8 cellular contexts compared by ENCODE assay signal in the genomic region with DNA sequence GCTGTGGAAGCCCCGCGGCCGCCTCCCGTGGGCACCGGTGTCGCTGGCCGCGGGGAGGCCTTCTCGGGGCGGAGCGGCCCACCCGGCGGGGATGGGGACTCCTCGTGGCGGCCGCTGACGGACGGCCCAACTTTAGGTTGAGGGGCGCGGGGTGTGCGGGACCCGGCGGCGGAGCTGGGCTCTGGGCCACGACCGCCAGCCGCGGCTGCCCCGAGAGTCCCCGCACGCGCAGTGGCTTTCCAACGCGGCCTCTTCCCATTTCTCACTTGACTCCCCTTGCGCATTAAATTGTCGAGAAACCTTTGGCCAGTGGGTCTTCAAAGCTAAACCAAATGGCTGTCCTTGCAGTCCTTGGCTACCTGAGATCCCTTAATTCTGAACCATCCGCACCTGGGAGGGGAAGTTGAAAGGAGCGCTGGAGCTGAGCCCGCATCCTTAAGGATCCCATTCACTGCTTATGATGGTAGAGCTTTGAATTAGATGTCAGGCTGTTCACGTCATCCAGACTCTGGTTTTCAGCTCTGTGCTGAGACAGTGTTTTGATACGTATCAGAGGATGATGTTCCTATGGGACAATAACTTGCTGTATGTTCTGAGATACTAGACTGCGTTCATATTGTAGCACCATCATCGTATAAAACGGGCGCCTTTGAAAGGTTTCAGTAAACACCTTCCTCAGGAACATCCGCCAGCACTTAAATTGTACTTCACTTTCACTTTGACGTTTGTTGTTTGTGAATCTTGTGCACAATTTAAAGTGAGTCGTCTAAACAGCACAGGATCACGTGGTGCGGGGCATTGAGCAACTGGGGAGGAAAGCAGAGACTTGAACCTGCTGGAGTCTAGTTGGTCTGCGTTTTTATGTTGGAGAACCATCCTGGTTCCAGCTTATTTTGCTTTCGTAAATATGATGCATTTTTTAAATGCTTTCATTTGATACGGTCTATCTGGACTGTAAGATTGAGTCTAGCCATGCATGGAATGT. TPM values are rescaled to one million over a fixed set of nuclear protein-coding genes. Genes with fewer than 3 reads are reported as not detected.
A peak's percentile ranks its signal among the peaks of the same experiment; 100 is the strongest.
DNase-seq lines count a peak whose midpoint lies in the region; ATAC-seq and TF ChIP-seq lines count a peak whose summit lies in the region.

No MANE protein-coding gene starts in this region.

- H3K4me1 ChIP-seq in SK-N-SH (ENCODE audit: control insufficient read depth in 1 of 2, insufficient read depth in 2 of 2, low read depth in 1 of 2, low read length in 1 of 2) (peaks cover 15 to 38% of the 10 kb centered on the region in 2 experiments; a peak in 3 of 4 replicates), adipocyte (ENCODE audit: control insufficient read depth, insufficient read depth, low read length) (peaks cover 44% of the 10 kb centered on the region), urinary bladder (ENCODE audit: insufficient read depth) (no peaks in the 10 kb centered on the region)

- CTCF ChIA-PET in SK-N-SH (lab: Yijun Ruan, JAX): interaction anchor here (0.6 to 2.4 kb wide), 9 partner anchors 10 to 805 kb away, joined by 3 to 7 read pairs (median 3); partner anchors contain the start of gene PCARE

- no peak for TF ChIP-seq EP300 in SK-N-SH (IDR thresholded peaks at IDR 0.05; ENCODE audit: borderline replicate concordance in 1 of 2, low read depth in 1 of 2, low read length in 1 of 2)

- intact Hi-C loops in left cardiac atrium (cut with DNase I) (loop anchor here in 1 of 2 donors (10.0 kb wide), 1 partner anchor 101 kb away; no protein-coding TSS in a partner anchor), posterior cingulate gyrus (cut with DNase I) (loop anchor here (5.0 kb wide), 1 partner anchor 364 kb away; the partner anchor contains the start of gene PPP1CB)

- H2AFZ ChIP-seq in SK-N-SH (ENCODE audit: low read depth): peak overlapping the region; percentile 92

- H4K20me1 ChIP-seq in SK-N-SH (ENCODE audit: insufficient read depth): no peaks in the 10 kb centered on the region

- ATAC-seq in GM18511 (IDR thresholded peaks at IDR 0.05; ENCODE audit: unreplicated experiment): peak; percentile 53
- ATAC-seq in HG03139 (IDR thresholded peaks at IDR 0.05; ENCODE audit: unreplicated experiment): peak; percentile 13
- ATAC-seq in left cardiac atrium: peak; percentile 29 to 35

- H3K27me3 ChIP-seq in SK-N-SH (ENCODE audit: insufficient read depth): no peaks in the 10 kb centered on the region
- H3K27me3 ChIP-seq in adipocyte (replicated peaks; ENCODE audit: control insufficient read depth, insufficient read depth, low read length): no peaks in the 10 kb centered on the region

- peaks cover 31% of the 10 kb centered on the region for H3K79me2 ChIP-seq in SK-N-SH (ENCODE audit: insufficient read depth)

- H3K9ac ChIP-seq in SK-N-SH (peak overlapping the region; percentile 74), adipocyte (ENCODE audit: low read length) (peak overlapping the region; percentile 92)

- no peak for TF ChIP-seq CTCF in SK-N-SH (IDR thresholded peaks at IDR 0.05)

- H3K4me3 ChIP-seq in SK-N-SH (ENCODE audit: low read depth in 2 of 2, low read length in 1 of 2): peak overlapping the region; percentile 78 to 91
- peak overlapping the region; percentile 94 for H3K4me3 ChIP-seq in adipocyte (ENCODE audit: low read length)
- peak overlapping the region; percentile 92 for H3K4me3 ChIP-seq in urinary bladder (ENCODE audit: low read depth, low read length)

- peak overlapping the region; percentile 67 to 92 for H3K27ac ChIP-seq in SK-N-SH (ENCODE audit: low read depth in 2 of 2, low read length in 1 of 2)
- H3K27ac ChIP-seq in urinary bladder (ENCODE audit: low read depth): peak overlapping the region; percentile 97

- H3F3A ChIP-seq in SK-N-SH (replicated peaks; ENCODE audit: insufficient read depth): peaks cover 15% of the 10 kb centered on the region

- POLR2A ChIA-PET in SK-N-SH (lab: Yijun Ruan, JAX): interaction anchor here (0.6 to 1.7 kb wide), 7 partner anchors 11 to 910 kb away, joined by 3 to 5 read pairs (median 3); partner anchors contain the start of gene ALK

- peak; percentile 51 for DNase-seq in 8988T
- DNase-seq in SK-N-SH: peak; percentile 68
- DNase-seq in adipocyte (ENCODE audit: low read depth): peak; percentile 92
- DNase-seq in left cardiac atrium: peak; percentile 76
- peak; percentile 43 to 92 (median 64) for DNase-seq in posterior cingulate gyrus

- WGBS in SK-N-SH (ENCODE audit: low lambda C conversion rate): 3% methylated on average over 40 of the region's 53 CpGs
- WGBS in urinary bladder: 2% methylated on average over 53 of the region's 53 CpGs

- H3K9me3 ChIP-seq in SK-N-SH: no peaks in the 10 kb centered on the region
- no peaks in the 10 kb centered on the region for H3K9me3 ChIP-seq in adipocyte (ENCODE audit: control insufficient read depth, low read length)

- H3K36me3 ChIP-seq in SK-N-SH (replicated peaks in 1 of 2; ENCODE audit: control insufficient read depth in 1 of 2, insufficient read depth in 2 of 2, low read length in 1 of 2) (peaks cover 0 to 4% of the 10 kb centered on the region in 2 experiments), adipocyte (ENCODE audit: control insufficient read depth, insufficient read depth, low read length, severe bottlenecking) (no peaks in the 10 kb centered on the region), urinary bladder (ENCODE audit: insufficient read depth) (no peaks in the 10 kb centered on the region)

- no peaks in the 10 kb centered on the region for H3K9me2 ChIP-seq in SK-N-SH

- 0 out of 2 replicates have a peak, but pooled peaks have one; percentile 10 for TF ChIP-seq RAD21 in SK-N-SH (IDR thresholded peaks at IDR 0.05; ENCODE audit: low read length)

- peak overlapping the region; percentile 82 for H3K4me2 ChIP-seq in SK-N-SH

TF ChIP-seq in SK-N-SH, 30 proteins besides CTCF, POLR2A, EP300 and RAD21 (continues in another document):
- TF ChIP-seq POLR2AphosphoS5 (IDR thresholded peaks at IDR 0.05; ENCODE audit: low read depth, low read length): peak; percentile 12; the same call in 1 of the 2 replicates
- TF ChIP-seq MEF2A (IDR thresholded peaks at IDR 0.05; ENCODE audit: borderline replicate concordance, low read depth): no peak
- no peak for TF ChIP-seq EZH2phosphoT487 (IDR thresholded peaks at IDR 0.05; ENCODE audit: borderline replicate concordance, low read depth)
- no peak for TF ChIP-seq NFIC (IDR thresholded peaks at IDR 0.05; ENCODE audit: borderline replicate concordance)
- no peak for TF ChIP-seq FOSL2 (IDR thresholded peaks at IDR 0.05; ENCODE audit: borderline replicate concordance, low read depth)
- no peak for TF ChIP-seq SMC3 (IDR thresholded peaks at IDR 0.05; ENCODE audit: low read depth, low read length)
- 0 out of 2 replicates have a peak, but pooled peaks have one; percentile 36 for TF ChIP-seq YY1 (IDR thresholded peaks at IDR 0.05; ENCODE audit: low read depth)
- TF ChIP-seq SIN3A (IDR thresholded peaks at IDR 0.05; ENCODE audit: borderline replicate concordance, low read depth, low read length): peak; percentile 37; the same call in 1 of the 2 replicates
- TF ChIP-seq NRF1 (IDR thresholded peaks at IDR 0.05; ENCODE audit: low read depth, low read length): peak; percentile 23; the same call in 1 of the 2 replicates
- peak; percentile 22 for TF ChIP-seq GATA2 (CRISPR knock-in tag; IDR thresholded peaks at IDR 0.05)
- no peak for TF ChIP-seq RXRA (IDR thresholded peaks at IDR 0.05; ENCODE audit: borderline replicate concordance, low read depth)
- no peak for TF ChIP-seq PBX3 (IDR thresholded peaks at IDR 0.05)
- no peak for TF ChIP-seq JUND (IDR thresholded peaks at IDR 0.05)
- peak; percentile 45; the same call in 1 of the 2 replicates for TF ChIP-seq MAX (IDR thresholded peaks at IDR 0.05; ENCODE audit: low read depth)
- TF ChIP-seq, protein P1, sequence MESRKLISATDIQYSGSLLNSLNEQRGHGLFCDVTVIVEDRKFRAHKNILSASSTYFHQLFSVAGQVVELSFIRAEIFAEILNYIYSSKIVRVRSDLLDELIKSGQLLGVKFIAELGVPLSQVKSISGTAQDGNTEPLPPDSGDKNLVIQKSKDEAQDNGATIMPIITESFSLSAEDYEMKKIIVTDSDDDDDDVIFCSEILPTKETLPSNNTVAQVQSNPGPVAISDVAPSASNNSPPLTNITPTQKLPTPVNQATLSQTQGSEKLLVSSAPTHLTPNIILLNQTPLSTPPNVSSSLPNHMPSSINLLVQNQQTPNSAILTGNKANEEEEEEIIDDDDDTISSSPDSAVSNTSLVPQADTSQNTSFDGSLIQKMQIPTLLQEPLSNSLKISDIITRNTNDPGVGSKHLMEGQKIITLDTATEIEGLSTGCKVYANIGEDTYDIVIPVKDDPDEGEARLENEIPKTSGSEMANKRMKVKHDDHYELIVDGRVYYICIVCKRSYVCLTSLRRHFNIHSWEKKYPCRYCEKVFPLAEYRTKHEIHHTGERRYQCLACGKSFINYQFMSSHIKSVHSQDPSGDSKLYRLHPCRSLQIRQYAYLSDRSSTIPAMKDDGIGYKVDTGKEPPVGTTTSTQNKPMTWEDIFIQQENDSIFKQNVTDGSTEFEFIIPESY (IDR thresholded peaks at IDR 0.05; ENCODE audit: borderline replicate concordance, low read depth): no peak
- peak; percentile 37; the same call in 1 of the 2 replicates for TF ChIP-seq MXI1 (IDR thresholded peaks at IDR 0.05; ENCODE audit: low read depth, low read length)
- TF ChIP-seq ELF1 (IDR thresholded peaks at IDR 0.05): no peak

RNA-seq across cellular contexts. Expression of gene CLIP4, which starts 0.9 kb away (rescaled TPM):
- polyA plus RNA-seq in SK-N-SH (2012; rRNA removed) (12.7 and 20.7 TPM in 2 replicates), urinary bladder (39.8 TPM)
- polyA plus RNA-seq in SK-N-SH (2012; cell fraction: cytosol; rRNA removed): 15.0 TPM in 2 replicates
- 25.7 and 44.2 TPM in 2 replicates for polyA plus RNA-seq in SK-N-SH (2012; cell fraction: nucleus; rRNA removed)
- total RNA-seq in left cardiac atrium (10 to 100 TPM; 45.1 to 63.1 TPM), urinary bladder (58.1 TPM)

RNA-seq across cellular contexts. Expression of gene PCARE, which starts 41.8 kb away (rescaled TPM):
- polyA plus RNA-seq in SK-N-SH (2012; rRNA removed) (not detected in 2 replicates), urinary bladder (0.25 TPM)
- not detected in 2 replicates for polyA plus RNA-seq in SK-N-SH (2012; cell fraction: cytosol; rRNA removed)
- polyA plus RNA-seq in SK-N-SH (2012; cell fraction: nucleus; rRNA removed): not detected in 2 replicates
- total RNA-seq in left cardiac atrium (1 to 10 TPM in 1 of 2 donors, under 1 TPM in 1; 0.58 to 1.0 TPM), urinary bladder (0.16 TPM)

Comparison
In these comparisons a context has a peak if more than half of its experiments do, and no peak if none do; other contexts are left out.
1. Peak in every context shown above with its lines: DNase-seq, ATAC-seq, H3K4me3 ChIP-seq and H3K27ac ChIP-seq.